In the genomic region with DNA sequence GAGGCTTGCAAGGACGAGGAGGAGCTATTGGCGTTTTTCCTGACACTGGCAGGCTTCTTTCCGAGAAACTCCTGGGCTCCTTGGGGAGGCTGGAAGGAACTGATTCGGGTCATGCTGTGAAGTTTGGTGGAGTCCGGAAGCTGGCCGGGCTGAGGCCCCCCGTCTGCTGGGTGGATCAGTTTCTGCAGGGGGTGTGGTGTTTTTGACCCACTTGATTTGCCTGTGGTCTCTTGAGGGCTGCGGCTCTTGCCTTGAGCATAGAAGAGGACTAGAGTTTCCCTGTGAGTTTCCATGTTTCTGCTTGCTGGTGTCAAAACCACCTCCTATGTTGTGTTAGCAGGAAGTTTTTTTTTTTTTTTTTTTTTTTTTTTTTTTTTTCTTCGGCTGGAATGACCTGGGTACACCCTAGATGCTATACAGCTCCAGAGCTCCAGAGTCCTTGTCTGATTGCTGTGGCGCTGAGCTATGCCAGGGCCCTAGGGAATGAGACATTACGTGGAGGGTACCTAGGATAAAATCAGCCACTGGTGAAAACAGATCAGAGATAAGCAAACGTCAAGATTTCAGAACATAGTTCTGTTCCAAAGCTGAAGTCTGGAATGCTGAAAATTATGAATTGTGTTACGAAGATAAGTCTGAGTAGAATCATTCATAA, we compare ENCODE assay signal across 8 cellular contexts.
A peak's percentile ranks its signal among the peaks of the same experiment; 100 is the strongest.
DNase-seq lines count a peak whose midpoint lies in the region; ATAC-seq and TF ChIP-seq lines count a peak whose summit lies in the region.

No MANE protein-coding gene starts in this region.

- no peaks in the 10 kb centered on the region for H3K27me3 Mint-ChIP-seq in stimulated activated naive B cell treated with anti-CD40 and anti-IgM and Interleukin-4, amounts not matched to agents 10 μg/mL and 1 μg/mL and 100 μg/mL, for 72 hours

- no peaks in the 10 kb centered on the region for H3K9me2 ChIP-seq in MM.1S (replicated peaks; ENCODE audit: insufficient read depth, low read length)

- H3K27ac Mint-ChIP-seq in stimulated activated naive B cell treated with anti-CD40 and anti-IgM and Interleukin-4, amounts not matched to agents 10 μg/mL and 1 μg/mL and 100 μg/mL, for 72 hours, result peak overlapping the region; percentile 100

- in situ Hi-C loops in astrocyte of the spinal cord (cut with HindIII; ENCODE audit: low sequenced_read_pairs), result no loop called here

- H3K27me3 ChIP-seq in GM06990 (replicated peaks; ENCODE audit: control insufficient read depth, insufficient read depth, low read length) (no peaks in the 10 kb centered on the region), MM.1S (replicated peaks; ENCODE audit: insufficient read depth, low read length) (no peaks in the 10 kb centered on the region), iPS-18a (ENCODE audit: control insufficient read depth, insufficient read depth, low read length) (no peaks in the 10 kb centered on the region)

- H3K4me2 ChIP-seq in MM.1S (ENCODE audit: low read depth, low read length), result peak overlapping the region; percentile 84

- peaks cover 38 to 68% of the 10 kb centered on the region in 2 donors for H3K36me3 Mint-ChIP-seq in stimulated activated naive B cell treated with anti-CD40 and anti-IgM and Interleukin-4, amounts not matched to agents 10 μg/mL and 1 μg/mL and 100 μg/mL, for 72 hours

- H3K36me3 ChIP-seq in GM06990 (ENCODE audit: control insufficient read depth, insufficient read depth, low read length) (peaks cover 5% of the 10 kb centered on the region; the same call in 1 of the 2 replicates), MM.1S (replicated peaks; ENCODE audit: insufficient read depth, low read length) (no peaks in the 10 kb centered on the region), iPS-18a (ENCODE audit: control insufficient read depth, low read depth, low read length) (peaks cover 4% of the 10 kb centered on the region)

- DNase-seq in GM06990 (ENCODE audit: extremely low read depth, insufficient read length), result peak; percentile 75
- DNase-seq in MM.1S, result peak; percentile 28
- peak; percentile 57 for DNase-seq in astrocyte of the spinal cord (ENCODE audit: low read depth, low spot score)
- DNase-seq in stimulated activated naive B cell treated with anti-CD40 and anti-IgM and Interleukin-4, amounts not matched to agents 10 μg/mL and 1 μg/mL and 100 μg/mL, for 72 hours, result peak; percentile 67
- no peak for DNase-seq in GOT3 (lab: John Stamatoyannopoulos, UW)
- DNase-seq in middle frontal gyrus (ENCODE audit: extremely low spot score, low spot score), result no peak

- H3K4me3 ChIP-seq in GM06990 (replicated peaks; ENCODE audit: low read depth, low read length) (peak overlapping the region; percentile 99), MM.1S (ENCODE audit: low read length) (peak overlapping the region; percentile 98), astrocyte of the spinal cord (ENCODE audit: low read depth, low read length) (peak overlapping the region; percentile 100), iPS-18a (ENCODE audit: low read length) (peak overlapping the region; percentile 92)

- peaks cover 65% of the 10 kb centered on the region for H3K79me2 ChIP-seq in MM.1S (ENCODE audit: low read length)

- H3K27ac ChIP-seq in MM.1S (ENCODE audit: low read length), result peak overlapping the region; percentile 78
- peak overlapping the region; percentile 72 for H3K27ac ChIP-seq in iPS-18a (ENCODE audit: low read length)

- H3K9me3 ChIP-seq in MM.1S (replicated peaks; ENCODE audit: insufficient read depth, low read length) (no peaks in the 10 kb centered on the region), iPS-18a (ENCODE audit: control insufficient read depth, low read depth, low read length) (no peaks in the 10 kb centered on the region)

- no peaks in the 10 kb centered on the region; the same call in 1 of the 2 replicates for H3F3A ChIP-seq in MM.1S (ENCODE audit: insufficient read depth, low read length)

- no peaks in the 10 kb centered on the region for H3K9me3 Mint-ChIP-seq in stimulated activated naive B cell treated with anti-CD40 and anti-IgM and Interleukin-4, amounts not matched to agents 10 μg/mL and 1 μg/mL and 100 μg/mL, for 72 hours

- H3K4me1 ChIP-seq in MM.1S (ENCODE audit: low read length) (peaks cover 7% of the 10 kb centered on the region; the same call in 1 of the 2 replicates), iPS-18a (ENCODE audit: control insufficient read depth, low read depth, low read length) (peaks cover 2% of the 10 kb centered on the region)

- H3K4me3 Mint-ChIP-seq in stimulated activated naive B cell treated with anti-CD40 and anti-IgM and Interleukin-4, amounts not matched to agents 10 μg/mL and 1 μg/mL and 100 μg/mL, for 72 hours, result peak overlapping the region; percentile 91 to 98

- TF ChIP-seq CTCF in GM06990 (IDR thresholded peaks at IDR 0.05; ENCODE audit: insufficient read depth, low read length, poor library complexity, severe bottlenecking) (no peak), MM.1S (IDR thresholded peaks at IDR 0.05; ENCODE audit: low read length) (no peak), astrocyte of the spinal cord (IDR thresholded peaks at IDR 0.05; ENCODE audit: low read depth, low read length) (no peak)

- H3K4me1 Mint-ChIP-seq in stimulated activated naive B cell treated with anti-CD40 and anti-IgM and Interleukin-4, amounts not matched to agents 10 μg/mL and 1 μg/mL and 100 μg/mL, for 72 hours, result peaks cover 57 to 75% of the 10 kb centered on the region in 2 donors

- H4K20me1 ChIP-seq in MM.1S (ENCODE audit: insufficient read depth, low read length), result 0 out of 2 replicates have a peak, but pooled peaks cover 3% of the 10 kb centered on the region

- peak overlapping the region; percentile 67 for H2AFZ ChIP-seq in MM.1S (ENCODE audit: low read length)

- H3K9ac ChIP-seq in MM.1S (ENCODE audit: low read length) (peak overlapping the region; percentile 97), iPS-18a (ENCODE audit: low read length) (peak overlapping the region; percentile 98)

- peak; percentile 45 for ATAC-seq in GM21619 (IDR thresholded peaks at IDR 0.05; ENCODE audit: unreplicated experiment)
- ATAC-seq in stimulated activated naive B cell treated with anti-CD40 and anti-IgM and Interleukin-4, amounts not matched to agents 10 μg/mL and 1 μg/mL and 100 μg/mL, for 72 hours (replicated peaks), result peak; percentile 66 to 74

Comparison
In these comparisons a context has a peak if more than half of its experiments do, and no peak if none do; other contexts are left out.
1. DNase-seq: peak in GM06990 (single experiment), MM.1S (single experiment), astrocyte of the spinal cord (single experiment) and stimulated activated naive B cell treated with anti-CD40 and anti-IgM and Interleukin-4, amounts not matched to agents 10 μg/mL and 1 μg/mL and 100 μg/mL, for 72 hours (single experiment); none in GOT3 (single experiment) and middle frontal gyrus (single experiment).
2. Peak in every context shown above with its lines, with median percentiles within 50 percentile points of each other: H3K4me3 ChIP-seq.